Comparison of ENCODE assay signal across 1 cellular context in the genomic region with DNA sequence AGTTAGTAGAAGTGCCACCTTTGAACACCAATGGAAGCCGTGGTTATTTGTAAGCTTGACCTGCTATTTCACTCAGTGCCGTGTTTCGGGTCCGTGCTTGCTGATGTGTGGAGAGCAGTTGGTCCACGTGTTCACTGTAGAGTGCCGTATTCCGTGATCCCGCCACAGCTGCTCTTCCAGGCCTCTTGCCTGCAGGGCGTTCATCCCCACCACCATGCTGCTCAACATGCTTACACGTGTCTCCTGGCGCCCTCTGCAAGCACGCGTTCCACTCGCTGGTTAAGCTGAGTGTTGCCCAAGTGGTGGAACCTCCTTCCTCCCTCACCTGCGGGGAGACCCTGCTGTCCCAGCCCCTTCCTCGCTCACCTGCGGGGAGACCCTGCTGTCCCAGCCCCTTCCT.
TF ChIP-seq lines count a peak whose summit lies in the region.

No MANE protein-coding gene starts in this region.

TF ChIP-seq in HepG2, 621 proteins besides CTCF, POLR2A, EP300 and RAD21:
- TF ChIP-seq, protein P1, sequence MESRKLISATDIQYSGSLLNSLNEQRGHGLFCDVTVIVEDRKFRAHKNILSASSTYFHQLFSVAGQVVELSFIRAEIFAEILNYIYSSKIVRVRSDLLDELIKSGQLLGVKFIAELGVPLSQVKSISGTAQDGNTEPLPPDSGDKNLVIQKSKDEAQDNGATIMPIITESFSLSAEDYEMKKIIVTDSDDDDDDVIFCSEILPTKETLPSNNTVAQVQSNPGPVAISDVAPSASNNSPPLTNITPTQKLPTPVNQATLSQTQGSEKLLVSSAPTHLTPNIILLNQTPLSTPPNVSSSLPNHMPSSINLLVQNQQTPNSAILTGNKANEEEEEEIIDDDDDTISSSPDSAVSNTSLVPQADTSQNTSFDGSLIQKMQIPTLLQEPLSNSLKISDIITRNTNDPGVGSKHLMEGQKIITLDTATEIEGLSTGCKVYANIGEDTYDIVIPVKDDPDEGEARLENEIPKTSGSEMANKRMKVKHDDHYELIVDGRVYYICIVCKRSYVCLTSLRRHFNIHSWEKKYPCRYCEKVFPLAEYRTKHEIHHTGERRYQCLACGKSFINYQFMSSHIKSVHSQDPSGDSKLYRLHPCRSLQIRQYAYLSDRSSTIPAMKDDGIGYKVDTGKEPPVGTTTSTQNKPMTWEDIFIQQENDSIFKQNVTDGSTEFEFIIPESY (CRISPR knock-in tag; IDR thresholded peaks at IDR 0.05) = peak; percentile 18; the same call in 1 of the 2 replicates
- TF ChIP-seq HMG20B (CRISPR knock-in tag; conservative IDR thresholded peaks at IDR 0.05) = no peak
- TF ChIP-seq, protein P2, sequence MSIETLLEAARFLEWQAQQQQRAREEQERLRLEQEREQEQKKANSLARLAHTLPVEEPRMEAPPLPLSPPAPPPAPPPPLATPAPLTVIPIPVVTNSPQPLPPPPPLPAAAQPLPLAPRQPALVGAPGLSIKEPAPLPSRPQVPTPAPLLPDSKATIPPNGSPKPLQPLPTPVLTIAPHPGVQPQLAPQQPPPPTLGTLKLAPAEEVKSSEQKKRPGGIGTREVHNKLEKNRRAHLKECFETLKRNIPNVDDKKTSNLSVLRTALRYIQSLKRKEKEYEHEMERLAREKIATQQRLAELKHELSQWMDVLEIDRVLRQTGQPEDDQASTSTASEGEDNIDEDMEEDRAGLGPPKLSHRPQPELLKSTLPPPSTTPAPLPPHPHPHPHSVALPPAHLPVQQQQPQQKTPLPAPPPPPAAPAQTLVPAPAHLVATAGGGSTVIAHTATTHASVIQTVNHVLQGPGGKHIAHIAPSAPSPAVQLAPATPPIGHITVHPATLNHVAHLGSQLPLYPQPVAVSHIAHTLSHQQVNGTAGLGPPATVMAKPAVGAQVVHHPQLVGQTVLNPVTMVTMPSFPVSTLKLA (IDR thresholded peaks at IDR 0.05) = peak; percentile 42
